ENCODE assay signal across 14 cellular contexts in genomic region chr3:112736386-112736785, GRCh38.
DNase-seq lines count a peak whose midpoint lies in the region; ATAC-seq and TF ChIP-seq lines count a peak whose summit lies in the region.
"Had no signal": no experiment of that assay in that cellular context is flagged by ENCODE, and none has a peak within 500 bp of the region (broad histone marks: within the 10 kb centered on the region; RNA-seq: fewer than 3 reads in every experiment).

No MANE protein-coding gene starts in this region.

- H3K27ac Mint-ChIP-seq in stimulated activated naive CD8-positive, alpha-beta T cell treated with anti-CD3 and anti-CD28 coated beads, Interleukin-15, Interleukin-2, amounts not matched to agents 100 ng/mL and 50 ng/mL, for 24 hours = peak overlapping the region; percentile 17
- H3K27ac Mint-ChIP-seq in activated CD4-positive, alpha-beta memory T cell treated with anti-CD3 and anti-CD28 coated beads for 36 hours = peak overlapping the region; percentile 14

- H3K4me1 Mint-ChIP-seq in stimulated activated naive CD8-positive, alpha-beta T cell treated with anti-CD3 and anti-CD28 coated beads, Interleukin-15, Interleukin-2, amounts not matched to agents 100 ng/mL and 50 ng/mL, for 24 hours (ENCODE audit: low read depth) = peaks cover 49% of the 10 kb centered on the region
- H3K4me1 Mint-ChIP-seq in activated CD4-positive, alpha-beta memory T cell treated with anti-CD3 and anti-CD28 coated beads for 36 hours (ENCODE audit: low read depth) = peaks cover 58% of the 10 kb centered on the region

- no peak for DNase-seq in stimulated activated naive CD8-positive, alpha-beta T cell treated with anti-CD3 and anti-CD28 coated beads, Interleukin-15, Interleukin-2, amounts not matched to agents 100 U/mL and 50 U/mL, for 24 hours
- no peak for DNase-seq in activated CD4-positive, alpha-beta memory T cell treated with anti-CD3 and anti-CD28 coated beads for 36 hours
- DNase-seq in fibroblast of the aortic adventitia (ENCODE audit: low read depth) (peak; percentile 34), GM03348 (ENCODE audit: low spot score) (no peak), SKM-1 treated with dmso at 0.1 percent for 144 hours (lab: John Stamatoyannopoulos, UW; ENCODE audit: unreplicated experiment) (no peak), coronary artery (ENCODE audit: low spot score) (no peak)
- DNase-seq: DMS79; esophagus squamous epithelium; KG1; NCI-H1694; NCI-H526; stimulated activated CD4-positive, alpha-beta T cell treated with anti-CD3 and anti-CD28 coated beads, Interleukin-1b, Interleukin-23, amount 100 ng/mL, for 48 hours had no signal

- no peaks in the 10 kb centered on the region for H3K9me3 Mint-ChIP-seq in stimulated activated naive CD8-positive, alpha-beta T cell treated with anti-CD3 and anti-CD28 coated beads, Interleukin-15, Interleukin-2, amounts not matched to agents 100 ng/mL and 50 ng/mL, for 24 hours
- no peaks in the 10 kb centered on the region for H3K9me3 Mint-ChIP-seq in activated CD4-positive, alpha-beta memory T cell treated with anti-CD3 and anti-CD28 coated beads for 36 hours

- POLR2A ChIA-PET in activated CD4-positive, alpha-beta memory T cell treated with anti-CD3 and anti-CD28 coated beads for 36 hours (lab: Charles Lee) = interaction anchor here (0.9 to 1.7 kb wide), 2 partner anchors 237 to 248 kb away, joined by 3 to 8 read pairs; partner anchors contain the start of gene CD200R1

- H3K36me3 Mint-ChIP-seq in stimulated activated naive CD8-positive, alpha-beta T cell treated with anti-CD3 and anti-CD28 coated beads, Interleukin-15, Interleukin-2, amounts not matched to agents 100 ng/mL and 50 ng/mL, for 24 hours (ENCODE audit: low read depth) = no peaks in the 10 kb centered on the region
- H3K36me3 Mint-ChIP-seq in activated CD4-positive, alpha-beta memory T cell treated with anti-CD3 and anti-CD28 coated beads for 36 hours = no peaks in the 10 kb centered on the region

- H3K4me3 ChIP-seq in fibroblast of the aortic adventitia (ENCODE audit: low read depth, low read length) (no peak overlapping the region), coronary artery (no peak overlapping the region)
- H3K4me3 ChIP-seq: esophagus squamous epithelium had no signal

- TF ChIP-seq CTCF in fibroblast of the aortic adventitia (IDR thresholded peaks at IDR 0.05; ENCODE audit: insufficient read depth, low read length) = no peak
- TF ChIP-seq CTCF in coronary artery (IDR thresholded peaks at IDR 0.05) = no peak

- H3K27me3 Mint-ChIP-seq in stimulated activated naive CD8-positive, alpha-beta T cell treated with anti-CD3 and anti-CD28 coated beads, Interleukin-15, Interleukin-2, amounts not matched to agents 100 ng/mL and 50 ng/mL, for 24 hours = no peaks in the 10 kb centered on the region
- no peaks in the 10 kb centered on the region for H3K27me3 Mint-ChIP-seq in activated CD4-positive, alpha-beta memory T cell treated with anti-CD3 and anti-CD28 coated beads for 36 hours

- CTCF ChIA-PET in activated CD4-positive, alpha-beta memory T cell treated with anti-CD3 and anti-CD28 coated beads for 36 hours (lab: Charles Lee) = interaction anchor here (0.7 to 9.8 kb wide), 9 partner anchors 37 to 255 kb away, joined by 4 to 156 read pairs (median 30); partner anchors contain the start of genes CD200R1 and GTPBP8

- no peak for ATAC-seq in stimulated activated naive CD8-positive, alpha-beta T cell treated with anti-CD3 and anti-CD28 coated beads, Interleukin-15, Interleukin-2, amounts not matched to agents 100 U/mL and 50 U/mL, for 24 hours

- H3K4me3 Mint-ChIP-seq in stimulated activated naive CD8-positive, alpha-beta T cell treated with anti-CD3 and anti-CD28 coated beads, Interleukin-15, Interleukin-2, amounts not matched to agents 100 ng/mL and 50 ng/mL, for 24 hours = no peak overlapping the region
- no peak overlapping the region for H3K4me3 Mint-ChIP-seq in activated CD4-positive, alpha-beta memory T cell treated with anti-CD3 and anti-CD28 coated beads for 36 hours

- intact Hi-C loops in activated CD4-positive, alpha-beta memory T cell treated with anti-CD3 and anti-CD28 coated beads for 36 hours (cut with micrococcal nuclease) = loop anchor here (2.0 to 10.0 kb wide), 5 partner anchors 38 to 221 kb away; no protein-coding TSS in a partner anchor

- H3K27ac ChIP-seq in coronary artery = no peak overlapping the region
- H3K27ac ChIP-seq: esophagus squamous epithelium, RWPE1 had no signal
